ENCODE assay signal across 1 cellular context in genomic region chr19:46355234-46355990, GRCh38.
TF ChIP-seq lines count a peak whose summit lies in the region.

No MANE protein-coding gene starts in this region.

TF ChIP-seq in SK-N-SH treated with all-trans-retinoic acid at 6 μM for 48 hours, 23 proteins besides CTCF, POLR2A, EP300 and RAD21 (continued from another document):
- TF ChIP-seq CREB5 (CRISPR knock-in tag; IDR thresholded peaks at IDR 0.05; ENCODE audit: low read depth) (no peak), TOX (CRISPR knock-in tag; IDR thresholded peaks at IDR 0.05; ENCODE audit: borderline replicate concordance) (no peak), ZNF70 (CRISPR knock-in tag; IDR thresholded peaks at IDR 0.05) (no peak), GLIS3 (CRISPR knock-in tag; IDR thresholded peaks at IDR 0.05) (no peak), RARB (CRISPR knock-in tag; IDR thresholded peaks at IDR 0.05) (no peak), ZNF565 (CRISPR knock-in tag; conservative IDR thresholded peaks at IDR 0.05; ENCODE audit: low read depth) (no peak), CSRNP3 (CRISPR knock-in tag; IDR thresholded peaks at IDR 0.05) (no peak), OSR1 (CRISPR knock-in tag; IDR thresholded peaks at IDR 0.05) (no peak)
